In the genomic region with DNA sequence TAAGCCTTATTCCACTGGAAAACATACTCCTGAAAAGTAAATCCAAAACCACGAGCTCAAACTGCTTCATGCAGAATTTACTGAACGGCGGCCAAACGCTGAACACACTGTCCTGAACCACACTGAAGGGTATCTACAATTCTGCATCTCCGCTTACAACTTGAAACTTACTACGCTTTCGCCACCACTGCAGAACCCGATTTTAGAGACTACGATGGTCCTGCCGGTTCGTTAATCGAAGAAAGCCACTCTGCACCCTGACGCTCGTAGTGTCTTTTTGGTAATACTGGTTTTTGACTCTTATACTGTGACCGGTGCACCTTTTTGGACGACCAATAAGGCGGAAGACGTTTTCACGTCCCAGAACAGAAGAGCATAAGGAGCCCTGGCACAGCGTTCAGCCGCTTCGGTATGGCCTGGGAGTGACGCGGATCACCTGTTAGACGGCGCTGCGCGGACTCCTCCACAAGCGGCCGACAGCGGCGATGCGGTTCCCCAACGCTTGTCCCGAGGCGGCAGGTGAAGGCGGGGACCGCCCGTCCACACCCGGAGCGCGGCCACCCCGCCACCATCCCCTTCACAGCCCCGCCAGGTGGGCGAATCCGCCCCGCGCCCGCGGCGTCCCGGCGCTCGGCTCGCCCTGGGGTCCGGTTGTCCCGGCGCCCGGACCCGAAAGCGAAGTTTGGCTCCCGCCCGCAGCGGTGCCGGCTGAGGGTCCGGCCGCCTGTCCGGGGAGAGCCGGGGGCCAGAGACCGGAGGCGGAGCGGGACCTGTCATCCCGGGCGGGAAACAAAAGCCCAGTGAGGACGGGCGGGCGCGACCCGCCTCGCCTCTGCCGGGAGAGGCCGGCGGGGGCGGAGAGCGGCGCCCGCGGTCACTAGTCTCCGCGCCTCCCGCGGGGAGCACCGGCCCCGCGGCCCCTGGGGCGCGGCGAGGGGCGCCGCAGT, we compare ENCODE assay signal across 8 cellular contexts. TPM values are rescaled to one million over a fixed set of nuclear protein-coding genes. Genes with fewer than 3 reads are reported as not detected.
DNase-seq lines count a peak whose midpoint lies in the region; ATAC-seq and TF ChIP-seq lines count a peak whose summit lies in the region.

No MANE protein-coding gene starts in this region.

- intact Hi-C loops in Calu3 (cut with micrococcal nuclease; ENCODE audit: unreplicated experiment) (loop anchor here (5.0 to 10.0 kb wide), 3 partner anchors 49 to 106 kb away; partner anchors contain the start of gene ARMC12), prostate gland (cut with DNase I) (loop anchor here (1.0 to 5.0 kb wide), 3 partner anchors 40 to 101 kb away; no protein-coding TSS in a partner anchor)

- H3K36me3 ChIP-seq in SK-N-MC (ENCODE audit: insufficient read depth, low read length) (no peaks in the 10 kb centered on the region), right atrium auricular region (peaks cover 18% of the 10 kb centered on the region), prostate gland (peaks cover 0 to 5% of the 10 kb centered on the region in 2 donors)

- H3K36me3 Mint-ChIP-seq in Calu3 (ENCODE audit: insufficient read depth, unreplicated experiment): peaks cover 24% of the 10 kb centered on the region
- peaks cover 7% of the 10 kb centered on the region for H3K36me3 Mint-ChIP-seq in activated naive CD8-positive, alpha-beta T cell treated with anti-CD3 and anti-CD28 coated beads, Interleukin-2, amount 10 ng/mL, durations not matched to agents 7 days and 5 days

- no peaks in the 10 kb centered on the region for H3K27me3 Mint-ChIP-seq in Calu3 (ENCODE audit: unreplicated experiment)
- no peaks in the 10 kb centered on the region for H3K27me3 Mint-ChIP-seq in activated naive CD8-positive, alpha-beta T cell treated with anti-CD3 and anti-CD28 coated beads, Interleukin-2, amount 10 ng/mL, durations not matched to agents 7 days and 5 days

- TF ChIP-seq POLR2A in prostate gland (IDR thresholded peaks at IDR 0.05): no peak

- peak overlapping the region; percentile 80 for H3K9ac ChIP-seq in SK-N-MC (ENCODE audit: insufficient read length)

- no TSS peak for BruUV-seq in Calu3 (replicated peaks; lab: Mats Ljungman, UMichigan)

- H3K4me1 ChIP-seq in right atrium auricular region: peaks cover 0 to 32% of the 10 kb centered on the region in 2 donors
- peaks cover 15% of the 10 kb centered on the region for H3K4me1 ChIP-seq in prostate gland (replicated peaks)

- CTCF ChIA-PET in Calu3 (lab: Charles Lee): interaction anchor here (0.6 to 0.8 kb wide), 3 partner anchors 15 to 185 kb away, joined by 3 read pairs; no protein-coding TSS in a partner anchor

- peak overlapping the region; percentile 77 for H3K27ac Mint-ChIP-seq in Calu3 (ENCODE audit: unreplicated experiment)
- H3K27ac Mint-ChIP-seq in activated naive CD8-positive, alpha-beta T cell treated with anti-CD3 and anti-CD28 coated beads, Interleukin-2, amount 10 ng/mL, durations not matched to agents 7 days and 5 days: peak overlapping the region; percentile 98

- ATAC-seq in GM21367 (IDR thresholded peaks at IDR 0.05; ENCODE audit: unreplicated experiment): peak; percentile 33
- peak; percentile 58 for ATAC-seq in activated naive CD8-positive, alpha-beta T cell treated with anti-CD3 and anti-CD28 coated beads, Interleukin-2, amount 10 ng/mL, durations not matched to agents 7 days and 5 days (ENCODE audit: low read depth)

- POLR2A ChIA-PET in activated naive CD8-positive, alpha-beta T cell treated with anti-CD3 and anti-CD28 coated beads, Interleukin-2, amount 10 ng/mL, durations not matched to agents 7 days and 5 days (lab: Charles Lee): interaction anchor here (0.5 to 3.3 kb wide), 9 partner anchors 16 to 86 kb away, joined by 3 to 25 read pairs (median 5); no protein-coding TSS in a partner anchor

- H3K4me3 ChIP-seq in SK-N-MC (peak overlapping the region; percentile 98), right atrium auricular region (peak overlapping the region; percentile 78 to 85), prostate gland (peak overlapping the region; percentile 99)

- H3K9me3 ChIP-seq in SK-N-MC (ENCODE audit: low read depth, low read length): no peaks in the 10 kb centered on the region
- no peaks in the 10 kb centered on the region for H3K9me3 ChIP-seq in right atrium auricular region
- H3K9me3 ChIP-seq in prostate gland: no peaks in the 10 kb centered on the region

- H3K9me3 Mint-ChIP-seq in Calu3 (ENCODE audit: low read depth, unreplicated experiment): no peaks in the 10 kb centered on the region
- no peaks in the 10 kb centered on the region for H3K9me3 Mint-ChIP-seq in activated naive CD8-positive, alpha-beta T cell treated with anti-CD3 and anti-CD28 coated beads, Interleukin-2, amount 10 ng/mL, durations not matched to agents 7 days and 5 days

- no peaks in the 10 kb centered on the region for H3K27me3 ChIP-seq in right atrium auricular region
- no peaks in the 10 kb centered on the region for H3K27me3 ChIP-seq in prostate gland (replicated peaks; ENCODE audit: insufficient read depth)

- peak overlapping the region; percentile 98 for H3K4me3 Mint-ChIP-seq in Calu3 (ENCODE audit: low read depth, unreplicated experiment)
- H3K4me3 Mint-ChIP-seq in activated naive CD8-positive, alpha-beta T cell treated with anti-CD3 and anti-CD28 coated beads, Interleukin-2, amount 10 ng/mL, durations not matched to agents 7 days and 5 days: peak overlapping the region; percentile 100

- WGBS in prostate gland: under 1% methylated on average over 64 of the region's 100 CpGs

- H3K27ac ChIP-seq in SK-N-MC: peak overlapping the region; percentile 42; the same call in 1 of the 2 replicates
- peak overlapping the region; percentile 99 for H3K27ac ChIP-seq in right atrium auricular region
- H3K27ac ChIP-seq in prostate gland: peak overlapping the region; percentile 100

- TF ChIP-seq CTCF in Calu3 (IDR thresholded peaks at IDR 0.05; ENCODE audit: unreplicated experiment): no peak
- TF ChIP-seq CTCF in right atrium auricular region (IDR thresholded peaks at IDR 0.05): no peak
- TF ChIP-seq CTCF in prostate gland (IDR thresholded peaks at IDR 0.05): no peak

- DNase-seq in Calu3 (peak; percentile 75), HT-29 (ENCODE audit: low spot score) (peak; percentile 82), SK-N-MC (ENCODE audit: low read depth, low spot score) (no peak), right atrium auricular region (ENCODE audit: low spot score) (no peak), prostate gland (ENCODE audit: low spot score) (peak; percentile 53), GDM1 (lab: John Stamatoyannopoulos, UW) (no peak)
- peak; percentile 72 for DNase-seq in activated naive CD8-positive, alpha-beta T cell treated with anti-CD3 and anti-CD28 coated beads, Interleukin-2, amount 10 ng/mL, durations not matched to agents 7 days and 5 days

- H3K4me1 Mint-ChIP-seq in Calu3 (ENCODE audit: low read depth, unreplicated experiment): peaks cover 7% of the 10 kb centered on the region
- H3K4me1 Mint-ChIP-seq in activated naive CD8-positive, alpha-beta T cell treated with anti-CD3 and anti-CD28 coated beads, Interleukin-2, amount 10 ng/mL, durations not matched to agents 7 days and 5 days: peaks cover 11% of the 10 kb centered on the region

RNA-seq across cellular contexts. Expression of gene FKBP5, which starts 0.8 kb away (rescaled TPM):
- total RNA-seq in Calu3 (2022): 14.3 and 15.1 TPM in 2 replicates
- total RNA-seq in HT-29 (2014; rRNA removed; shearing (Covaris generic)): 6.6 and 7.7 TPM in 2 replicates
- total RNA-seq in activated naive CD8-positive, alpha-beta T cell treated with anti-CD3 and anti-CD28 coated beads, Interleukin-2, amount 10 ng/mL, durations not matched to agents 7 days and 5 days: 10 to 100 TPM; 78.6 to 79.8 TPM
- total RNA-seq in right atrium auricular region: 100 to 1,000 TPM; 135 TPM
- total RNA-seq in prostate gland: 100 to 1,000 TPM; 201 to 248 TPM

RNA-seq across cellular contexts. Expression of gene ARMC12, which starts 48.9 kb away (rescaled TPM):
- total RNA-seq in Calu3 (2022) (not detected in 2 replicates), right atrium auricular region (under 1 TPM in 1 of 2 donors, not detected in 1; 0.39 TPM), prostate gland (1 to 10 TPM; 1.7 to 4.4 TPM)
- not detected in 2 replicates for total RNA-seq in HT-29 (2014; rRNA removed; shearing (Covaris generic))
- total RNA-seq in activated naive CD8-positive, alpha-beta T cell treated with anti-CD3 and anti-CD28 coated beads, Interleukin-2, amount 10 ng/mL, durations not matched to agents 7 days and 5 days: under 1 TPM; 0.85 to 0.97 TPM

Comparison
In these comparisons a context has a peak if more than half of its experiments do, and no peak if none do; other contexts are left out.
1. DNase-seq: peak in Calu3 (single experiment), HT-29 (single experiment), activated naive CD8-positive, alpha-beta T cell treated with anti-CD3 and anti-CD28 coated beads, Interleukin-2, amount 10 ng/mL, durations not matched to agents 7 days and 5 days (single experiment) and prostate gland (single experiment); none in SK-N-MC (single experiment), right atrium auricular region (single experiment) and GDM1 (single experiment).
2. H3K27ac ChIP-seq: peak in every context shown above with its lines; median percentile 100 in prostate gland; 99 in right atrium auricular region; 42 in SK-N-MC.
3. Peak in every context shown above with its lines, with median percentiles within 50 percentile points of each other: H3K4me3 ChIP-seq.